Comparison of ENCODE assay signal across 1 cellular context in genomic region chr16:87948735-87949070, GRCh38.
TF ChIP-seq lines count a peak whose summit lies in the region.

No MANE protein-coding gene starts in this region.

TF ChIP-seq in GM12878, 131 proteins besides CTCF, POLR2A, EP300 and RAD21:
- TF ChIP-seq ATF7 (IDR thresholded peaks at IDR 0.05; ENCODE audit: low read depth): no peak
- TF ChIP-seq CBFB (IDR thresholded peaks at IDR 0.05; ENCODE audit: low read depth): no peak
- no peak for TF ChIP-seq PBX3 (IDR thresholded peaks at IDR 0.05; ENCODE audit: insufficient replicate concordance, low read depth, low read length)
- no peak for TF ChIP-seq IRF4 (IDR thresholded peaks at IDR 0.05; ENCODE audit: low read depth, low read length)
- no peak for TF ChIP-seq SKIL (IDR thresholded peaks at IDR 0.05; ENCODE audit: low read depth, poor library complexity, severe bottlenecking)
- no peak for TF ChIP-seq EZH2 (IDR thresholded peaks at IDR 0.05; ENCODE audit: borderline replicate concordance, control insufficient read depth, low read depth, low read length)
- TF ChIP-seq JUNB (IDR thresholded peaks at IDR 0.05): no peak
- TF ChIP-seq CBX5 (IDR thresholded peaks at IDR 0.05; ENCODE audit: low read depth): no peak
- no peak for TF ChIP-seq SMARCA5 (IDR thresholded peaks at IDR 0.05)
- no peak for TF ChIP-seq POLR2AphosphoS2 (IDR thresholded peaks at IDR 0.05; ENCODE audit: low read depth, low read length)
- TF ChIP-seq SPI1 (IDR thresholded peaks at IDR 0.05; ENCODE audit: borderline replicate concordance, insufficient read depth, low read depth, low read length): no peak
- TF ChIP-seq E4F1 (IDR thresholded peaks at IDR 0.05; ENCODE audit: borderline replicate concordance, partially characterized antibody): no peak
- TF ChIP-seq RUNX3 (IDR thresholded peaks at IDR 0.05; ENCODE audit: low read length): no peak
- no peak for TF ChIP-seq PKNOX1 (IDR thresholded peaks at IDR 0.05)
- TF ChIP-seq NR2C2 (IDR thresholded peaks at IDR 0.05; ENCODE audit: borderline replicate concordance, control insufficient read depth, insufficient read length, low read depth): no peak
- TF ChIP-seq MAX (IDR thresholded peaks at IDR 0.05; ENCODE audit: low read depth, low read length): no peak
- TF ChIP-seq ZBED1 (IDR thresholded peaks at IDR 0.05; ENCODE audit: borderline replicate concordance): no peak
- TF ChIP-seq BACH1 (IDR thresholded peaks at IDR 0.05; ENCODE audit: borderline replicate concordance): no peak
- TF ChIP-seq RAD51 (IDR thresholded peaks at IDR 0.05): no peak
